18 cellular contexts compared by ENCODE assay signal in genomic region chr9:76371901-76372300, GRCh38. TPM values are rescaled to one million over a fixed set of nuclear protein-coding genes. Genes with fewer than 3 reads are reported as not detected.
DNase-seq lines count a peak whose midpoint lies in the region; ATAC-seq and TF ChIP-seq lines count a peak whose summit lies in the region.
"Had no signal": no experiment of that assay in that cellular context is flagged by ENCODE, and none has a peak within 500 bp of the region (broad histone marks: within the 10 kb centered on the region; RNA-seq: fewer than 3 reads in every experiment).

No MANE protein-coding gene starts in this region.

- H3K9me3 ChIP-seq in OCI-LY7 (ENCODE audit: low read length) (no peaks in the 10 kb centered on the region), gastroesophageal sphincter (no peaks in the 10 kb centered on the region)
- H3K9me3 ChIP-seq: gastrocnemius medialis, prostate gland had no signal

- WGBS in gastroesophageal sphincter (ENCODE audit: low coverage in 1 of 2), 2 donors, result 58 to 67% methylated on average over 1 of the region's 1 CpG

- no peaks in the 10 kb centered on the region for H3K9me2 ChIP-seq in OCI-LY7 (ENCODE audit: insufficient read depth, low read length)

- H3K4me1 ChIP-seq in OCI-LY7 (ENCODE audit: insufficient read depth, low read length, poor library complexity, severe bottlenecking), result peaks cover 56% of the 10 kb centered on the region
- peaks cover 0 to 52% (median 14%) of the 10 kb centered on the region in 3 donors for H3K4me1 ChIP-seq in gastroesophageal sphincter
- H3K4me1 ChIP-seq: prostate gland had no signal

- BruUV-seq in OCI-LY7 (replicated peaks; lab: Mats Ljungman, UMichigan), result no TSS peak

- H4K20me1 ChIP-seq in OCI-LY7 (ENCODE audit: insufficient read depth, low read length), result no peaks in the 10 kb centered on the region

- no peaks in the 10 kb centered on the region for H3K9me3 Mint-ChIP-seq in mesothelial cell of epicardium
- no peaks in the 10 kb centered on the region for H3K9me3 Mint-ChIP-seq in nephron progenitor cell
- H3K9me3 Mint-ChIP-seq: dendritic cell treated with granulocyte-macrophage colony-stimulating factor and Interleukin-4, amounts not matched to agents 40 ng/mL and 50 ng/mL, for 4 days had no signal

- CTCF ChIA-PET in OCI-LY7 (lab: Charles Lee; ENCODE audit: unreplicated experiment), result no interaction called here

- ATAC-seq in gastroesophageal sphincter, result no peak
- ATAC-seq: gastrocnemius medialis had no signal

- intact Hi-C loops in OCI-LY7 (cut with micrococcal nuclease; ENCODE audit: unreplicated experiment), result no loop called here

- POLR2A ChIA-PET in OCI-LY7 (lab: Charles Lee), result interaction anchor here (1.4 to 9.6 kb wide), 3 partner anchors 7 to 21 kb away, joined by 8 to 74 read pairs (median 17); partner anchors contain the start of gene RFK

- peaks cover 48% of the 10 kb centered on the region for H3K4me1 Mint-ChIP-seq in mesothelial cell of epicardium
- peaks cover 44% of the 10 kb centered on the region for H3K4me1 Mint-ChIP-seq in nephron progenitor cell
- H3K4me1 Mint-ChIP-seq: activated naive CD8-positive, alpha-beta T cell treated with anti-CD3 and anti-CD28 coated beads, Interleukin-2, amount 10 ng/mL, durations not matched to agents 7 days and 5 days had no signal

- H3K36me3 Mint-ChIP-seq in mesothelial cell of epicardium, result no peaks in the 10 kb centered on the region
- H3K36me3 Mint-ChIP-seq in nephron progenitor cell (ENCODE audit: low read depth), result no peaks in the 10 kb centered on the region
- H3K36me3 Mint-ChIP-seq: activated naive CD8-positive, alpha-beta T cell treated with anti-CD3 and anti-CD28 coated beads, Interleukin-2, amount 10 ng/mL, durations not matched to agents 7 days and 5 days had no signal

- no peaks in the 10 kb centered on the region for H3K36me3 ChIP-seq in OCI-LY7 (ENCODE audit: insufficient read depth, low read length)
- H3K36me3 ChIP-seq in gastroesophageal sphincter, result no peaks in the 10 kb centered on the region
- H3K36me3 ChIP-seq: gastrocnemius medialis, prostate gland had no signal

- no peak for TF ChIP-seq EP300 in gastroesophageal sphincter (IDR thresholded peaks at IDR 0.05)

- H3K27me3 Mint-ChIP-seq in mesothelial cell of epicardium (ENCODE audit: low read depth), result no peaks in the 10 kb centered on the region
- peaks cover 6% of the 10 kb centered on the region for H3K27me3 Mint-ChIP-seq in nephron progenitor cell (ENCODE audit: low read depth, poor library complexity)
- H3K27me3 Mint-ChIP-seq: activated naive CD8-positive, alpha-beta T cell treated with anti-CD3 and anti-CD28 coated beads, Interleukin-2, amount 10 ng/mL, durations not matched to agents 7 days and 5 days; dendritic cell treated with granulocyte-macrophage colony-stimulating factor and Interleukin-4, amounts not matched to agents 40 ng/mL and 50 ng/mL, for 4 days had no signal

- no peaks in the 10 kb centered on the region for H3K27me3 ChIP-seq in gastroesophageal sphincter
- H3K27me3 ChIP-seq: gastrocnemius medialis had no signal

- no peaks in the 10 kb centered on the region for H3K79me2 ChIP-seq in OCI-LY7 (ENCODE audit: insufficient read depth, low read depth, low read length)

- peak overlapping the region; percentile 45 for H3K4me2 ChIP-seq in OCI-LY7 (ENCODE audit: low read length)

- H3K27ac ChIP-seq in OCI-LY7 (ENCODE audit: low read depth, low read length, poor library complexity, severe bottlenecking), result peak overlapping the region; percentile 88
- H3K27ac ChIP-seq in gastroesophageal sphincter, result peak overlapping the region in 1 of 4 donors; percentile 22
- H3K27ac ChIP-seq: gastrocnemius medialis, prostate gland, RWPE1 had no signal

- peak overlapping the region; percentile 71; the same call in 1 of the 2 replicates for H2AFZ ChIP-seq in OCI-LY7 (ENCODE audit: low read length)

- H3K4me3 ChIP-seq in OCI-LY7 (ENCODE audit: low read depth, low read length, poor library complexity, severe bottlenecking) (no peak overlapping the region), epithelial cell of esophagus (ENCODE audit: low read length) (no peak overlapping the region), gastroesophageal sphincter (no peak overlapping the region)
- H3K4me3 ChIP-seq: gastrocnemius medialis, prostate gland had no signal

- no peak overlapping the region for H3K4me3 Mint-ChIP-seq in mesothelial cell of epicardium
- no peak overlapping the region for H3K4me3 Mint-ChIP-seq in nephron progenitor cell
- H3K4me3 Mint-ChIP-seq: activated naive CD8-positive, alpha-beta T cell treated with anti-CD3 and anti-CD28 coated beads, Interleukin-2, amount 10 ng/mL, durations not matched to agents 7 days and 5 days; dendritic cell treated with granulocyte-macrophage colony-stimulating factor and Interleukin-4, amounts not matched to agents 40 ng/mL and 50 ng/mL, for 4 days had no signal

- TF ChIP-seq CTCF in OCI-LY7 (conservative IDR thresholded peaks at IDR 0.05; ENCODE audit: low read length), result no peak
- no peak for TF ChIP-seq CTCF in epithelial cell of esophagus (IDR thresholded peaks at IDR 0.05; ENCODE audit: insufficient read depth, low read depth, low read length, missing control alignments)
- TF ChIP-seq CTCF in mesothelial cell of epicardium (IDR thresholded peaks at IDR 0.05; ENCODE audit: unreplicated experiment), result no peak
- TF ChIP-seq CTCF in gastroesophageal sphincter (IDR thresholded peaks at IDR 0.05), result no peak
- TF ChIP-seq CTCF in nephron progenitor cell (IDR thresholded peaks at IDR 0.05), result no peak

- H3K27ac Mint-ChIP-seq in mesothelial cell of epicardium (peak overlapping the region; percentile 67), nephron progenitor cell (no peak overlapping the region)
- H3K27ac Mint-ChIP-seq: activated naive CD8-positive, alpha-beta T cell treated with anti-CD3 and anti-CD28 coated beads, Interleukin-2, amount 10 ng/mL, durations not matched to agents 7 days and 5 days; dendritic cell treated with granulocyte-macrophage colony-stimulating factor and Interleukin-4, amounts not matched to agents 40 ng/mL and 50 ng/mL, for 4 days had no signal

- TF ChIP-seq POLR2A in gastroesophageal sphincter (IDR thresholded peaks at IDR 0.05), result no peak

- peak; percentile 75 for DNase-seq in EH (ENCODE audit: low read depth)
- no peak for DNase-seq in OCI-LY7 (ENCODE audit: low spot score)
- peak; percentile 61 for DNase-seq in epithelial cell of esophagus (ENCODE audit: low read depth)
- no peak for DNase-seq in mesothelial cell of epicardium (ENCODE audit: low spot score in 2 of 2, unreplicated experiment in 2 of 2)
- DNase-seq in activated naive CD4-positive, alpha-beta T cell treated with Interleukin-2 at 50 U/mL for 16 hours, result no peak
- DNase-seq in iPS-NIHi11 (ENCODE audit: low spot score), result no peak
- DNase-seq in nephron progenitor cell, result no peak
- DNase-seq: activated CD4-positive, alpha-beta T cell treated with anti-CD3 and anti-CD28 coated beads for 4 hours; activated naive CD8-positive, alpha-beta T cell treated with anti-CD3 and anti-CD28 coated beads, Interleukin-2, amount 10 ng/mL, durations not matched to agents 7 days and 5 days; gastrocnemius medialis; Karpas-422; NCI-H2029; NCI-H526 treated with DMSO at 0.1 percent for 48 hours; stimulated activated CD4-positive, alpha-beta T cell treated with anti-CD3 and anti-CD28 coated beads, Interleukin-15, amount 100 ng/mL, for 24 hours had no signal

RNA-seq across cellular contexts. Expression of gene RFK, which starts 22.3 kb away (rescaled TPM):
- total RNA-seq in OCI-LY7 (2014; rRNA removed; shearing (Covaris generic)), result 25.4 and 37.8 TPM in 2 replicates
- total RNA-seq in OCI-LY7 (2022) (27.9 and 28.7 TPM in 2 replicates), mesothelial cell of epicardium (8.5 to 10.2 TPM (median 9.7 TPM) in 3 replicates), gastroesophageal sphincter (10 to 100 TPM; 18.4 to 37.1 (median 18.8) TPM)

Comparison
In these comparisons a context has a peak if more than half of its experiments do, and no peak if none do; other contexts are left out.
1. DNase-seq: peak in EH (single experiment) and epithelial cell of esophagus (single experiment); none in OCI-LY7 (single experiment), mesothelial cell of epicardium (0 of 2), activated naive CD4-positive, alpha-beta T cell treated with Interleukin-2 at 50 U/mL for 16 hours (single experiment), iPS-NIHi11 (single experiment) and nephron progenitor cell (single experiment).